Comparison of ENCODE assay signal across 11 cellular contexts in the genomic region with DNA sequence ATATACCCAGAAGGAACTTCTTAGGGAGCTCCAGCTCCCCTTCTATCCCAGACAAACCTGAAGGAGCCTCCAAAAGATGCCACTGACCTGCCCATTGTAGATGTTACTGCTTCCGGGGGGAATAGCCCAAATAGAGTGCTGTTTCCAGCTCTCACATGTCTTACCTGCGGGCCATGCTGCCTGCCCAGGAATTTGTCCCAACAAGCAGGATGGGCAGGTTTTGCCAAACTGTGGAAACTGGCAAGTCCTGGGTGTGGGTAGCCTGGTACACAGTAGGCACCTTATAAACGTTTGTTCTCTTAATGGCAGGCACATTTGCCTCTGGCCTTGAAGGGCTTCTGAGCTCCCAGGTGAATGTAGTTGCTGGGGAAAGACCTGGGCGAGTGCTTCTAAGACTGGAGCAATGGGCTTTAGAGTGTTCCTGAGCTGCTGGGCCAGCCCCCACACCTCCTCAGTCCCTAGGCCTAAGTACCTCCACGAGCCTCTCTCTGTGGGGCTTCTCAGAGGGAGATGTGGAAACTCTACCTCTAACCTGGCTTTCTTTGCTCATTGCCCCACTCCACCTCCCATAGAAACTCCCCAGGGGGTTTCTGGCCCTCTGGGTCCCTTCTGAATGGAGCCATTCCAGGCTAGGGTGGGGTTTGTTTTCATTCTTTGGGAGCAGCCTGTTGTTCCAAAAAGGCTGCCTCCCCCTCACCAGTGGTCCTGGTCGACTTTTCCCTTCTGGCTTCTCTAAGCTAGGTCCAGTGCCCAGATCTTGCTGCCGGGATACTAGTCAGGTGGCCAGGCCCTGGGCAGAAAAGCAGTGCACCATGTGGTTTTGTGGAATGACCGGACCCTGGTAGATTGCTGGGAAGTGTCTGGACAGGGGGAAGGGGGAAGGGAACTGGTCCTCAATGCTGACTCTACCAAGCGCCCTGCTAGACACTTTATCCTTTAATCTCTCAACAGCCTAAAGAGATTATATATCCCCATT. TPM values are rescaled to one million over a fixed set of nuclear protein-coding genes. Genes with fewer than 3 reads are reported as not detected.
DNase-seq lines count a peak whose midpoint lies in the region; ATAC-seq and TF ChIP-seq lines count a peak whose summit lies in the region.
"Had no signal": no experiment of that assay in that cellular context is flagged by ENCODE, and none has a peak within 500 bp of the region (broad histone marks: within the 10 kb centered on the region; RNA-seq: fewer than 3 reads in every experiment).

No MANE protein-coding gene starts in this region.

- no peak for ATAC-seq in GM21515 (IDR thresholded peaks at IDR 0.05; ENCODE audit: unreplicated experiment)
- ATAC-seq in HG02870 (IDR thresholded peaks at IDR 0.05; ENCODE audit: unreplicated experiment), result no peak

- whole genome bisulfite sequencing in HUES64, result 87% methylated on average over 9 of the region's 9 CpGs
- WGBS in suprapubic skin, result 29% methylated on average over 7 of the region's 9 CpGs

- H3K9ac ChIP-seq in HUES64 (ENCODE audit: low read depth, low read length), result no peak overlapping the region

- H3K4me1 ChIP-seq in HUES64 (ENCODE audit: insufficient read depth, low read length) (peaks cover 26% of the 10 kb centered on the region), suprapubic skin (peaks cover 55% of the 10 kb centered on the region)

- H3K27ac ChIP-seq in HUES64 (ENCODE audit: low read depth, low read length) (no peak overlapping the region), coronary artery (peak overlapping the region; percentile 44 to 72), suprapubic skin (peak overlapping the region; percentile 88)

- no peak for TF ChIP-seq EP300 in suprapubic skin (IDR thresholded peaks at IDR 0.05)

- H3K27me3 ChIP-seq in HUES64 (ENCODE audit: insufficient read depth, low read length) (no peaks in the 10 kb centered on the region), suprapubic skin (no peaks in the 10 kb centered on the region)

- no peaks in the 10 kb centered on the region for H3K9me3 ChIP-seq in HUES64 (ENCODE audit: insufficient read depth, low read depth, low read length)
- no peaks in the 10 kb centered on the region for H3K9me3 ChIP-seq in suprapubic skin

- no peak for TF ChIP-seq CTCF in coronary artery (IDR thresholded peaks at IDR 0.05)
- no peak for TF ChIP-seq CTCF in suprapubic skin (IDR thresholded peaks at IDR 0.05)

- 0 out of 2 replicates have a peak, but pooled peaks cover 4% of the 10 kb centered on the region for H3K36me3 ChIP-seq in HUES64 (ENCODE audit: insufficient read depth, low read length)
- no peaks in the 10 kb centered on the region for H3K36me3 ChIP-seq in suprapubic skin

- peak overlapping the region; percentile 24; the same call in 1 of the 2 replicates for H3K4me3 ChIP-seq in HUES64 (ENCODE audit: low read length)
- H3K4me3 ChIP-seq in coronary artery, result peak overlapping the region; percentile 71
- H3K4me3 ChIP-seq in suprapubic skin, result peak overlapping the region; percentile 56

- DNase-seq in coronary artery (ENCODE audit: low spot score) (no peak), midbrain (lab: John Stamatoyannopoulos, UW) (peak; percentile 75), suprapubic skin (ENCODE audit: low spot score in 2 of 2) (no peak), NK-92 (lab: John Stamatoyannopoulos, UW; ENCODE audit: unreplicated experiment) (no peak)
- no peak for DNase-seq in effector CD4-positive, alpha-beta T cell
- DNase-seq: effector memory CD4-positive, alpha-beta T cell; H7; small intestine had no signal

- no peak for TF ChIP-seq POLR2A in suprapubic skin (IDR thresholded peaks at IDR 0.05)

RNA-seq across cellular contexts. Expression of gene LIMK2, which starts 37.2 kb away (rescaled TPM):
- 25.4 TPM for polyA plus RNA-seq in HUES64 (2013, experiment 1 of 2)
- polyA plus RNA-seq in HUES64 (2013, experiment 2 of 2), result 18.7 TPM
- 100 to 1,000 TPM; 103 to 229 (median 188) TPM for total RNA-seq in suprapubic skin

RNA-seq across cellular contexts. Expression of gene PIK3IP1, which starts 43.0 kb away (rescaled TPM):
- 0.90 TPM for polyA plus RNA-seq in HUES64 (2013, experiment 1 of 2)
- 1.7 TPM for polyA plus RNA-seq in HUES64 (2013, experiment 2 of 2)
- 100 to 1,000 TPM in 1 of 4 donors, 10 to 100 TPM in 3; 40.7 to 126 (median 64.4) TPM for total RNA-seq in suprapubic skin
